In the genomic region with DNA sequence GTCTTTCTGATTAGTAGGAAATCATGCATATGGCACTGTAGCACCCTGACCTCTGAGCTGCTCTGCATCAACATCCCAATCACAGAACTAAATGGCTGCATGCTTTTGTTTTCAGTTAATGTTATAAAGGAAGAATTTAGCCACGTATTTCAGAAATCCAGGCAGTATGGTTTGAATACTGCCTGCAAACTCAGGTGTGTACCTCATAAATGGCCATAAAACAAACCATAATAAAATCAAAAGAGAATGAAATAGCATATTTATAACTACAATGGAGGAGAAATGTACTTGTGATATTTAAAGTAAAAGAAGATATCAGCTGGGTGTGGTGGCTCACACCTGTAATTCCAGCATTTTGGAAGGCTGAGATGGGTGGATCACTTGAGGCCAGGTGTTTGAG, we compare ENCODE assay signal across 3 cellular contexts.
"Had no signal": no experiment of that assay in that cellular context is flagged by ENCODE, and none has a peak within 500 bp of the region (broad histone marks: within the 10 kb centered on the region; RNA-seq: fewer than 3 reads in every experiment).

No MANE protein-coding gene starts in this region.

- H3K4me3 ChIP-seq: GM12878 had no signal

- ATAC-seq: GM12878 had no signal

- DNase-seq: GDM1, GF-D8 had no signal
